In the genomic region with DNA sequence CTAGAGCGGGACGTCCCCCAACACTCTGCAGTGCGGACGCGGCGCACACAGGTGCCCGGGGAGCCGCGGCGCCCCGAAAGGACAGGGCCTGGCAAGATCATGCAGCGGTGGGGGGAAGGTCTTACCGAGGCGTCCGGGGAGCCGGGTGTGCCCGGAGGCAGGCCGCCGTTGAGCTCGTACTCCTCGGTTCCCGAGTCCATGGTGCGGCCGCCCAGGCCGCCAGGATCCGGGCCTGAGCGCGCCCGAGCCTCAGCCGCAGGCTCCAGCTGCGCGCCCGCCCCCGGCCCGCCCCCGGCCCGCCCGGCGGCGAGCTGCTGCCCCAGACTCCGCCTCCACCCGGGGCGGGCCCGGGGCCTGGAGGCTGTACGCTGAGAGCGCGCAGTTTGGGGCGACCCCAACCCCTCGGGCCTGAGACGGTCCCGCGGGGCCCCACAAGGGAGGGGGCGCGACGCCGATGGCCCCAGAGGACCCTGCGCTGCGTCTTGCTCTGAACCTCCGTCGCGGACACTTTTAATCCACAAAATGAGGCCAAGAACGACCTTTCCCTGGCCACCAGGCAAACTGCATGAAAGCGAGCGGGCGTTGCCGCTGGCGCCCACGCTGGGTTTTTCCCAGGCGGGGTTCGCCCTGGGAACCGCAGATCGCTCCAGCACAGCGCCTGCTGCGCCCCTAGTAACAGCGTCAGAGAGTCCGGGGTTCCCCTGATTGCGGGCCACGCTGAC, we compare ENCODE assay signal across 7 cellular contexts. TPM values are rescaled to one million over a fixed set of nuclear protein-coding genes. Genes with fewer than 3 reads are reported as not detected.
DNase-seq lines count a peak whose midpoint lies in the region; ATAC-seq and TF ChIP-seq lines count a peak whose summit lies in the region.

A gene with protein sequence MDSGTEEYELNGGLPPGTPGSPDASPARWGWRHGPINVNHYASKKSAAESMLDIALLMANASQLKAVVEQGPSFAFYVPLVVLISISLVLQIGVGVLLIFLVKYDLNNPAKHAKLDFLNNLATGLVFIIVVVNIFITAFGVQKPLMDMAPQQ (minus strand): TSS at position 234 of the 722 bp plus-strand sequence. CDS start 34 bp downstream, at position 200.

- no peaks in the 10 kb centered on the region for H3K36me3 ChIP-seq in GM23338 (ENCODE audit: insufficient read depth)
- no peaks in the 10 kb centered on the region for H3K36me3 ChIP-seq in Loucy (ENCODE audit: insufficient read depth, low read length)

- H3K27me3 Mint-ChIP-seq in GM23338 (ENCODE audit: insufficient read depth, low read depth, poor library complexity), result peaks cover 21% of the 10 kb centered on the region

- 0 out of 2 replicates have a peak, but pooled peaks cover 8% of the 10 kb centered on the region for H4K20me1 ChIP-seq in GM23338 (replicated peaks; ENCODE audit: insufficient read depth)
- H4K20me1 ChIP-seq in Loucy (ENCODE audit: insufficient read depth, low read length, poor library complexity, severe bottlenecking), result no peaks in the 10 kb centered on the region

- H3K4me3 ChIP-seq in GM23338, result peak within 1 kb of the TSS; percentile 87
- H3K4me3 ChIP-seq in Loucy (ENCODE audit: low read length, poor library complexity, severe bottlenecking), result peak within 1 kb of the TSS; percentile 77

- no peaks in the 10 kb centered on the region for H3K9me3 Mint-ChIP-seq in GM23338

- H3K4me2 ChIP-seq in GM23338 (peak within 1 kb of the TSS; percentile 93), Loucy (ENCODE audit: low read depth, low read length, poor library complexity, severe bottlenecking) (peak within 1 kb of the TSS; percentile 87)

- 0 out of 2 replicates have a peak, but pooled peaks cover 6% of the 10 kb centered on the region for H3K79me2 ChIP-seq in GM23338 (replicated peaks; ENCODE audit: insufficient read depth)
- H3K79me2 ChIP-seq in Loucy (ENCODE audit: insufficient read depth, low read length), result no peaks in the 10 kb centered on the region

- DNase-seq in GM23338 (ENCODE audit: low spot score), result peak; percentile 80
- DNase-seq in activated CD4-positive, CD25-positive, alpha-beta regulatory T cell (lab: John Stamatoyannopoulos, UW), result peak; percentile 46 to 69 (median 66)
- peak in 47 of 61 donors; percentile 13 to 72 (median 58) for DNase-seq in caudate nucleus (lab: John Stamatoyannopoulos, UW)
- peak; percentile 31 for DNase-seq in kidney glomerular epithelial cell (lab: John Stamatoyannopoulos, UW)
- peak; percentile 65 to 84 (median 76) for DNase-seq in stimulated activated CD4-positive, alpha-beta T cell treated with anti-CD3 and anti-CD28 coated beads, Interleukin-1b, Interleukin-23, amount 100 ng/mL, for 24 hours (ENCODE audit: low read depth in 4 of 4, low spot score in 1 of 4)

- H3K27ac Mint-ChIP-seq in GM23338, result no peak within 1 kb of the TSS; the same call in 1 of the 2 replicates

- H2AFZ ChIP-seq in GM23338, result peak within 1 kb of the TSS; percentile 98
- peak within 1 kb of the TSS; percentile 92 for H2AFZ ChIP-seq in Loucy (ENCODE audit: low read length)

- H3K27me3 ChIP-seq in GM23338 (ENCODE audit: insufficient read depth) (peaks cover 9% of the 10 kb centered on the region), Loucy (ENCODE audit: insufficient read depth, low read length, poor library complexity, severe bottlenecking) (no peaks in the 10 kb centered on the region)

- H3K9me3 ChIP-seq in Loucy (ENCODE audit: insufficient read depth, low read depth, low read length), result no peaks in the 10 kb centered on the region

- TF ChIP-seq CTCF in GM12872 (IDR thresholded peaks at IDR 0.05; ENCODE audit: insufficient read depth, low read depth, low read length), result 0 out of 3 replicates have a peak, but pooled peaks have one; percentile 16
- no peak for TF ChIP-seq CTCF in GM23338 (conservative IDR thresholded peaks at IDR 0.05; ENCODE audit: low read depth in 2 of 2)
- no peak for TF ChIP-seq CTCF in Loucy (conservative IDR thresholded peaks at IDR 0.05; ENCODE audit: low read length)

- peak within 1 kb of the TSS; percentile 66 for H3K9ac ChIP-seq in Loucy (ENCODE audit: low read depth, low read length, poor library complexity, severe bottlenecking)

- no peaks in the 10 kb centered on the region for H3K36me3 Mint-ChIP-seq in GM23338 (ENCODE audit: low read depth)

- H3K9me2 ChIP-seq in GM23338 (ENCODE audit: insufficient read depth) (no peaks in the 10 kb centered on the region), Loucy (replicated peaks; ENCODE audit: low read depth, low read length) (no peaks in the 10 kb centered on the region)

- H3K4me1 ChIP-seq in GM23338 (ENCODE audit: insufficient read depth) (peaks cover 12% of the 10 kb centered on the region), Loucy (ENCODE audit: insufficient read depth, low read length, poor library complexity, severe bottlenecking) (peaks cover 14% of the 10 kb centered on the region)

- ATAC-seq in GM23338, result peak; percentile 81

- no peaks in the 10 kb centered on the region for H3F3A ChIP-seq in GM23338 (replicated peaks; ENCODE audit: low read depth)
- H3F3A ChIP-seq in Loucy (ENCODE audit: low read depth), result no peaks in the 10 kb centered on the region

- H3K27ac ChIP-seq in GM23338 (ENCODE audit: low read depth), result no peak within 1 kb of the TSS; the same call in 1 of the 2 replicates
- peak within 1 kb of the TSS; percentile 93 for H3K27ac ChIP-seq in caudate nucleus (ENCODE audit: low read depth, low read length)

- H3K4me1 Mint-ChIP-seq in GM23338, result peaks cover 28% of the 10 kb centered on the region

- peak within 1 kb of the TSS; percentile 80 for H3K4me3 Mint-ChIP-seq in GM23338

TF ChIP-seq in GM23338, 12 proteins besides CTCF, POLR2A, EP300 and RAD21:
- TF ChIP-seq JUNB (IDR thresholded peaks at IDR 0.05; ENCODE audit: unreplicated experiment) (no peak), ZNF331 (CRISPR knock-in tag; IDR thresholded peaks at IDR 0.05; ENCODE audit: low read depth) (no peak), POLR2AphosphoS5 (IDR thresholded peaks at IDR 0.05; ENCODE audit: low read depth) (peak; percentile 73)
- TF ChIP-seq, protein P1, sequence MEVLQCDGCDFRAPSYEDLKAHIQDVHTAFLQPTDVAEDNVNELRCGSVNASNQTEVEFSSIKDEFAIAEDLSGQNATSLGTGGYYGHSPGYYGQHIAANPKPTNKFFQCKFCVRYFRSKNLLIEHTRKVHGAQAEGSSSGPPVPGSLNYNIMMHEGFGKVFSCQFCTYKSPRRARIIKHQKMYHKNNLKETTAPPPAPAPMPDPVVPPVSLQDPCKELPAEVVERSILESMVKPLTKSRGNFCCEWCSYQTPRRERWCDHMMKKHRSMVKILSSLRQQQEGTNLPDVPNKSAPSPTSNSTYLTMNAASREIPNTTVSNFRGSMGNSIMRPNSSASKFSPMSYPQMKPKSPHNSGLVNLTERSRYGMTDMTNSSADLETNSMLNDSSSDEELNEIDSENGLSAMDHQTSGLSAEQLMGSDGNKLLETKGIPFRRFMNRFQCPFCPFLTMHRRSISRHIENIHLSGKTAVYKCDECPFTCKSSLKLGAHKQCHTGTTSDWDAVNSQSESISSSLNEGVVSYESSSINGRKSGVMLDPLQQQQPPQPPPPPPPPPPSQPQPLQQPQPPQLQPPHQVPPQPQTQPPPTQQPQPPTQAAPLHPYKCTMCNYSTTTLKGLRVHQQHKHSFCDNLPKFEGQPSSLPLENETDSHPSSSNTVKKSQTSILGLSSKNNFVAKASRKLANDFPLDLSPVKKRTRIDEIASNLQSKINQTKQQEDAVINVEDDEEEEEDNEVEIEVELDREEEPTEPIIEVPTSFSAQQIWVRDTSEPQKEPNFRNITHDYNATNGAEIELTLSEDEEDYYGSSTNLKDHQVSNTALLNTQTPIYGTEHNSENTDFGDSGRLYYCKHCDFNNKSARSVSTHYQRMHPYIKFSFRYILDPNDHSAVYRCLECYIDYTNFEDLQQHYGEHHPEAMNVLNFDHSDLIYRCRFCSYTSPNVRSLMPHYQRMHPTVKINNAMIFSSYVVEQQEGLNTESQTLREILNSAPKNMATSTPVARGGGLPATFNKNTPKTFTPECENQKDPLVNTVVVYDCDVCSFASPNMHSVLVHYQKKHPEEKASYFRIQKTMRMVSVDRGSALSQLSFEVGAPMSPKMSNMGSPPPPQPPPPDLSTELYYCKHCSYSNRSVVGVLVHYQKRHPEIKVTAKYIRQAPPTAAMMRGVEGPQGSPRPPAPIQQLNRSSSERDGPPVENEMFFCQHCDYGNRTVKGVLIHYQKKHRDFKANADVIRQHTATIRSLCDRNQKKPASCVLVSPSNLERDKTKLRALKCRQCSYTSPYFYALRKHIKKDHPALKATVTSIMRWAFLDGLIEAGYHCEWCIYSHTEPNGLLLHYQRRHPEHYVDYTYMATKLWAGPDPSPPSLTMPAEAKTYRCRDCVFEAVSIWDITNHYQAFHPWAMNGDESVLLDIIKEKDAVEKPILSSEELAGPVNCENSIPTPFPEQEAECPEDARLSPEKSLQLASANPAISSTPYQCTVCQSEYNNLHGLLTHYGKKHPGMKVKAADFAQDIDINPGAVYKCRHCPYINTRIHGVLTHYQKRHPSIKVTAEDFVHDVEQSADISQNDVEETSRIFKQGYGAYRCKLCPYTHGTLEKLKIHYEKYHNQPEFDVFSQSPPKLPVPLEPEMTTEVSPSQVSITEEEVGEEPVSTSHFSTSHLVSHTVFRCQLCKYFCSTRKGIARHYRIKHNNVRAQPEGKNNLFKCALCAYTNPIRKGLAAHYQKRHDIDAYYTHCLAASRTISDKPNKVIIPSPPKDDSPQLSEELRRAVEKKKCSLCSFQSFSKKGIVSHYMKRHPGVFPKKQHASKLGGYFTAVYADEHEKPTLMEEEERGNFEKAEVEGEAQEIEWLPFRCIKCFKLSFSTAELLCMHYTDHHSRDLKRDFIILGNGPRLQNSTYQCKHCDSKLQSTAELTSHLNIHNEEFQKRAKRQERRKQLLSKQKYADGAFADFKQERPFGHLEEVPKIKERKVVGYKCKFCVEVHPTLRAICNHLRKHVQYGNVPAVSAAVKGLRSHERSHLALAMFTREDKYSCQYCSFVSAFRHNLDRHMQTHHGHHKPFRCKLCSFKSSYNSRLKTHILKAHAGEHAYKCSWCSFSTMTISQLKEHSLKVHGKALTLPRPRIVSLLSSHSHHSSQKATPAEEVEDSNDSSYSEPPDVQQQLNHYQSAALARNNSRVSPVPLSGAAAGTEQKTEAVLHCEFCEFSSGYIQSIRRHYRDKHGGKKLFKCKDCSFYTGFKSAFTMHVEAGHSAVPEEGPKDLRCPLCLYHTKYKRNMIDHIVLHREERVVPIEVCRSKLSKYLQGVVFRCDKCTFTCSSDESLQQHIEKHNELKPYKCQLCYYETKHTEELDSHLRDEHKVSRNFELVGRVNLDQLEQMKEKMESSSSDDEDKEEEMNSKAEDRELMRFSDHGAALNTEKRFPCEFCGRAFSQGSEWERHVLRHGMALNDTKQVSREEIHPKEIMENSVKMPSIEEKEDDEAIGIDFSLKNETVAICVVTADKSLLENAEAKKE (CRISPR knock-in tag; IDR thresholded peaks at IDR 0.05), result no peak

RNA-seq across cellular contexts. Expression of the gene that starts here (rescaled TPM):
- total RNA-seq in GM23338 (2014; rRNA removed; shearing (Covaris generic)), result 31.2 and 39.7 TPM in 2 replicates
- polyA plus RNA-seq in GM23338 (2016; fragmentation: Nextera tagmentation; extraction: Ambion mirVana), result 33.3 and 36.3 TPM in 2 replicates
